In the genomic region with DNA sequence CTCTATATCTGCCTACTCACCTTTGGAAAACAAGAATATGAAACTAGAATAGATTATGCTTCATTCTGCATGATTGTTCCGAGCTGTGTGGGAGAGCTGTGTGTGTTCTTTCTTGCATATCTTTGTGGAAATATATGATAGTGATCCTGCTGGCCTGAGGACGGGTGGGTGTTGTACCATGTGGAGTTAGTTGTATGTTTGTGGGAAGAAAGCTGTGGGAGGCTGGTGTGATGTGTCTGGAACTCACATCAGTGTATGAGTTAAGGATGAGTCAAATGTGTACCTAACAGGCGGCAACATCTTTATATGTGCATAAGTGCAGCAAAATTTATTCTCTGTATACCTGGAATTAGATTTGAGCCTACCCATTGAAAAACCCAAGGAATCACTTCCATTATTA, we compare ENCODE assay signal across 20 cellular contexts.
DNase-seq lines count a peak whose midpoint lies in the region; TF ChIP-seq lines count a peak whose summit lies in the region.
"Had no signal": no experiment of that assay in that cellular context is flagged by ENCODE, and none has a peak within 500 bp of the region (broad histone marks: within the 10 kb centered on the region; RNA-seq: fewer than 3 reads in every experiment).

No MANE protein-coding gene starts in this region.

- DNase-seq in HPDE6-E6E7 (ENCODE audit: extremely low spot score) = peak; percentile 14
- peak in 33 of 58 donors; percentile 0 to 69 (median 9) for DNase-seq in anterior cingulate cortex (lab: John Stamatoyannopoulos, UW)
- peak; percentile 11 for DNase-seq in fibroblast of pulmonary artery (ENCODE audit: low read depth)
- DNase-seq in renal cortical epithelial cell (ENCODE audit: low read depth) = peak; percentile 2
- DNase-seq in middle frontal gyrus (ENCODE audit: extremely low spot score, low spot score) = no peak
- no peak for DNase-seq in effector CD4-positive, alpha-beta T cell
- DNase-seq in AG20443 (ENCODE audit: low spot score) = no peak
- DNase-seq in SHP77 treated with DMSO at 0.1 percent for 48 hours (lab: John Stamatoyannopoulos, UW) = no peak
- DNase-seq: activated CD8-positive, alpha-beta memory T cell treated with anti-CD3 and anti-CD28 coated beads for 24 hours; activated naive CD4-positive, alpha-beta T cell treated with anti-CD3 and anti-CD28 coated beads for 36 hours; activated T-cell treated with anti-CD3 and anti-CD28 coated beads, Interleukin-2, amount 50 U/mL, for 48 hours; glutamatergic neuron; HCEC 1CT; Kasumi-1; left ventricle myocardium superior; midbrain; NCI-H1092; NCI-H2029; NCI-H345; SJCRH30 had no signal

- no peak for TF ChIP-seq CTCF in fibroblast of pulmonary artery (IDR thresholded peaks at IDR 0.05; ENCODE audit: low read length, missing control alignments)

- H3K4me3 ChIP-seq in fibroblast of pulmonary artery (replicated peaks; ENCODE audit: low read depth, low read length) = no peak overlapping the region
- H3K4me3 ChIP-seq: SJCRH30 had no signal

Comparison
In these comparisons a context has a peak if more than half of its experiments do, and no peak if none do; other contexts are left out.
1. DNase-seq: peak in HPDE6-E6E7 (single experiment), anterior cingulate cortex (33 of 58), fibroblast of pulmonary artery (single experiment) and renal cortical epithelial cell (single experiment); none in middle frontal gyrus (single experiment), effector CD4-positive, alpha-beta T cell (single experiment), AG20443 (single experiment) and SHP77 treated with DMSO at 0.1 percent for 48 hours (single experiment).